Comparison of ENCODE assay signal across 18 cellular contexts in genomic region chr3:67067251-67067650, GRCh38.
DNase-seq lines count a peak whose midpoint lies in the region; ATAC-seq, FAIRE-seq and TF ChIP-seq lines count a peak whose summit lies in the region.
"Had no signal": no experiment of that assay in that cellular context is flagged by ENCODE, and none has a peak within 500 bp of the region (broad histone marks: within the 10 kb centered on the region; RNA-seq: fewer than 3 reads in every experiment).

No MANE protein-coding gene starts in this region.

- no peak for TF ChIP-seq CTCF in hepatocyte (IDR thresholded peaks at IDR 0.05; ENCODE audit: poor library complexity)

- no peaks in the 10 kb centered on the region for H4K20me1 ChIP-seq in hepatocyte (ENCODE audit: insufficient read depth, poor library complexity, severe bottlenecking)

- H3K4me1 ChIP-seq in hepatocyte (ENCODE audit: insufficient read depth), result no peaks in the 10 kb centered on the region

- no peaks in the 10 kb centered on the region for H3K9me2 ChIP-seq in hepatocyte (replicated peaks; ENCODE audit: insufficient read depth)

- no peak overlapping the region for H3K27ac ChIP-seq in hepatocyte

- no peak overlapping the region for H3K4me3 ChIP-seq in hepatocyte
- H3K4me3 ChIP-seq: mucosa of descending colon had no signal

- FAIRE-seq in GM19239 (lab: Jason Lieb, UNC), result no peak
- FAIRE-seq: GM12892 had no signal

- WGBS in hepatocyte (ENCODE audit: low lambda C conversion rate, missing lambda C conversion rate), result 96% methylated on average over 4 of the region's 4 CpGs

- DNase-seq in HCEC 1CT, result no peak
- DNase-seq in GM19239 (ENCODE audit: insufficient read length, low spot score), result no peak
- no peak for DNase-seq in left lobe of liver (ENCODE audit: low spot score)
- no peak for DNase-seq in hepatocyte (ENCODE audit: low spot score)
- DNase-seq: activated CD4-positive, CD25-positive, alpha-beta regulatory T cell; activated T-cell treated with anti-CD3 and anti-CD28 coated beads, Interleukin-2, amount 50 U/mL, for 1 hour; anterior cingulate cortex; cortex of kidney; DMS153; mucosa of descending colon; NCI-H2081 treated with DMSO at 0.1 percent for 48 hours; stimulated activated CD8-positive, alpha-beta memory T cell treated with anti-CD3 and anti-CD28 coated beads, Interleukin-4, amount 100 ng/mL, for 48 hours had no signal

- H2AFZ ChIP-seq in hepatocyte, result no peak overlapping the region

- no peaks in the 10 kb centered on the region for H3K79me2 ChIP-seq in hepatocyte

- no peak overlapping the region for H3K4me2 ChIP-seq in hepatocyte

- no peaks in the 10 kb centered on the region for H3K27me3 ChIP-seq in hepatocyte

- peak; percentile 86 for ATAC-seq in GM18511 (IDR thresholded peaks at IDR 0.05; ENCODE audit: unreplicated experiment)
- ATAC-seq in GM21367 (IDR thresholded peaks at IDR 0.05; ENCODE audit: unreplicated experiment), result peak; percentile 90
- ATAC-seq in HG02885 (IDR thresholded peaks at IDR 0.05; ENCODE audit: poor library complexity, unreplicated experiment), result peak; percentile 96
- peak; percentile 69 for ATAC-seq in HG03460 (IDR thresholded peaks at IDR 0.05; ENCODE audit: unreplicated experiment)
- ATAC-seq in left lobe of liver, result no peak
- ATAC-seq: mucosa of descending colon, SK-N-SH treated with all-trans-retinoic acid at 6 μM for 48 hours had no signal

- no peaks in the 10 kb centered on the region for H3K36me3 ChIP-seq in hepatocyte (replicated peaks; ENCODE audit: insufficient read depth, low read depth)

- H3K9me3 ChIP-seq in hepatocyte (ENCODE audit: low read depth), result no peaks in the 10 kb centered on the region
- H3K9me3 ChIP-seq: mucosa of descending colon had no signal
